In the genomic region with DNA sequence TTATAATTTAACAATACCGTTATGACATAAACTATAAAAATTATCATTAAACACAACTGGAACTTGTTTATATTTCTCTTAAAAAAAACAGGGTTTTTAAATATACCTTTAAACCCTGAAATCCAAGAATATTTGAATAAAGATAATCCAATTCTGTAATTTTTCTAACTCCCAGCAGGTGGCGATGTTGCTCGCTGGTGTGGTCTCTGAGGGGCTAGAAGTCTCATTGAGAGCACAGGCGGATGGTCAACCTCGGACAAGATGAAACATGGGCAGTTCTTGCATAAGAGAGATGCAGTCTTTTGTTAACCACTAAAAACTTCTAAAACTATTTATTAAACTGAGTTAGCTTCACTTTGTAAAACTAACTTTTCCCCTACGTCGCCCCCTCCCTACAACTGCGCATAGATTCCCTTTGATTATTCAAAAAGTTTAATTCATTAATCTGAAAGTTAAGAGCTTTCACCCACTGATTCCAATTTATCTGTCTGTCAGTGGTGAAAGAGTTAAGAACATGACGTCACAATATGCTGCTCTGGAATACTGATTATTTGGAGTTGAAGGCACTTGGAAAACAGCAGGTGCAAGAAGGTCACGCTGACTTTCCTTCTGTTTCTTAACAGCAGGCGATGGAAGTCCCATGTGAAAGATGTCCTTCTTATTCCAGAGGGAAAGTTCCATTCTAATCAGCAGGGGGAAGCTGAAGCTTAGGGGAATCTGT, we compare ENCODE assay signal across 8 cellular contexts. TPM values are rescaled to one million over a fixed set of nuclear protein-coding genes. Genes with fewer than 3 reads are reported as not detected.
DNase-seq lines count a peak whose midpoint lies in the region; ATAC-seq, FAIRE-seq and TF ChIP-seq lines count a peak whose summit lies in the region.

No MANE protein-coding gene starts in this region.

- no peak overlapping the region for H3K9ac ChIP-seq in smooth muscle cell (ENCODE audit: low read depth)

- no peak overlapping the region for H3K4me2 ChIP-seq in DOHH2 (ENCODE audit: low read length)
- peak overlapping the region; percentile 39 for H3K4me2 ChIP-seq in smooth muscle cell

- TF ChIP-seq CTCF in DOHH2 (IDR thresholded peaks at IDR 0.05; ENCODE audit: low read depth, low read length, poor library complexity, severe bottlenecking) (peak; percentile 77), RWPE1 (conservative IDR thresholded peaks at IDR 0.05; ENCODE audit: low read depth) (peak; percentile 78), brain microvascular endothelial cell (IDR thresholded peaks at IDR 0.05; ENCODE audit: low read depth, low read length, missing control alignments) (peak; percentile 75), smooth muscle cell (IDR thresholded peaks at IDR 0.05; ENCODE audit: borderline replicate concordance, insufficient read depth, poor library complexity, severe bottlenecking) (peak; percentile 88)

- no peaks in the 10 kb centered on the region for H3K79me2 ChIP-seq in DOHH2 (ENCODE audit: control insufficient read depth, low read length)
- H3K79me2 ChIP-seq in smooth muscle cell (ENCODE audit: low read depth): no peaks in the 10 kb centered on the region

- WGBS in smooth muscle cell (ENCODE audit: low lambda C conversion rate): 38% methylated on average over 11 of the region's 11 CpGs

- no peak overlapping the region for H2AFZ ChIP-seq in smooth muscle cell (ENCODE audit: low read depth)

- CTCF ChIA-PET in RWPE1 (lab: Yijun Ruan, JAX): interaction anchor here (0.6 to 2.1 kb wide), 10 partner anchors 18 to 259 kb away, joined by 3 to 11 read pairs (median 4); no protein-coding TSS in a partner anchor

- no peaks in the 10 kb centered on the region for H3K36me3 ChIP-seq in DOHH2 (ENCODE audit: control insufficient read depth, low read length)
- H3K36me3 ChIP-seq in brain microvascular endothelial cell (replicated peaks): no peaks in the 10 kb centered on the region
- H3K36me3 ChIP-seq in smooth muscle cell (ENCODE audit: low read depth): no peaks in the 10 kb centered on the region

- no peaks in the 10 kb centered on the region for H3K9me2 ChIP-seq in DOHH2 (replicated peaks; ENCODE audit: control insufficient read depth, low read length)

- H3K27me3 ChIP-seq in DOHH2 (ENCODE audit: control insufficient read depth, low read length): no peaks in the 10 kb centered on the region
- H3K27me3 ChIP-seq in brain microvascular endothelial cell (replicated peaks): no peaks in the 10 kb centered on the region
- H3K27me3 ChIP-seq in smooth muscle cell (ENCODE audit: low read depth): no peaks in the 10 kb centered on the region

- peak; percentile 13 for DNase-seq in HTR-8/SVneo (ENCODE audit: insufficient read length, low spot score)
- peak; percentile 31 for DNase-seq in RWPE1 (ENCODE audit: low spot score)
- peak; percentile 35 for DNase-seq in brain microvascular endothelial cell
- peak; percentile 83 for DNase-seq in iPS DF 4.7 (ENCODE audit: extremely low read depth, low spot score)
- peak; percentile 1 for DNase-seq in smooth muscle cell (lab: John Stamatoyannopoulos, UW; ENCODE audit: unreplicated experiment)
- no peak for DNase-seq in GOT3 (lab: John Stamatoyannopoulos, UW)

- H3F3A ChIP-seq in DOHH2 (ENCODE audit: control insufficient read depth, insufficient read depth) (no peaks in the 10 kb centered on the region), smooth muscle cell (ENCODE audit: low read depth) (no peaks in the 10 kb centered on the region)

- H3K9me3 ChIP-seq in DOHH2 (ENCODE audit: control insufficient read depth, insufficient read depth, low read length): no peaks in the 10 kb centered on the region
- no peaks in the 10 kb centered on the region for H3K9me3 ChIP-seq in smooth muscle cell (replicated peaks; ENCODE audit: low read depth)

- H4K20me1 ChIP-seq in DOHH2 (ENCODE audit: control insufficient read depth, insufficient read depth, low read depth, low read length): no peaks in the 10 kb centered on the region
- H4K20me1 ChIP-seq in smooth muscle cell (ENCODE audit: low read depth): no peaks in the 10 kb centered on the region

- FAIRE-seq in HTR-8/SVneo (lab: Jason Lieb, UNC): no peak

- H3K4me1 ChIP-seq in DOHH2 (ENCODE audit: control insufficient read depth, low read length) (peaks cover 14% of the 10 kb centered on the region), smooth muscle cell (ENCODE audit: low read depth) (peaks cover 6% of the 10 kb centered on the region)

- H3K27ac ChIP-seq in DOHH2 (ENCODE audit: low read depth, low read length): no peak overlapping the region
- no peak overlapping the region for H3K27ac ChIP-seq in RWPE1
- no peak overlapping the region for H3K27ac ChIP-seq in brain microvascular endothelial cell
- H3K27ac ChIP-seq in smooth muscle cell (ENCODE audit: low read depth): no peak overlapping the region

- POLR2A ChIA-PET in RWPE1 (lab: Yijun Ruan, JAX; ENCODE audit: low non-redundant PET): no interaction called here

- in situ Hi-C loops in brain microvascular endothelial cell (cut with HindIII; ENCODE audit: low pct_ligation_motif_present, low sequenced_read_pairs): loop anchor here (10.0 kb wide), 1 partner anchor 165 kb away; no protein-coding TSS in a partner anchor

- H3K4me3 ChIP-seq in DOHH2 (ENCODE audit: low read length) (no peak overlapping the region), brain microvascular endothelial cell (ENCODE audit: low read depth, low read length) (no peak overlapping the region), smooth muscle cell (no peak overlapping the region)

- ATAC-seq in GM21528 (IDR thresholded peaks at IDR 0.05; ENCODE audit: low FRiP score, unreplicated experiment): no peak

RNA-seq across cellular contexts. Expression of a gene that starts 29.5 kb away (rescaled TPM):
- total RNA-seq in smooth muscle cell: not detected in 2 replicates
- polyA plus RNA-seq in smooth muscle cell: not detected in 2 replicates
